In the genomic region with DNA sequence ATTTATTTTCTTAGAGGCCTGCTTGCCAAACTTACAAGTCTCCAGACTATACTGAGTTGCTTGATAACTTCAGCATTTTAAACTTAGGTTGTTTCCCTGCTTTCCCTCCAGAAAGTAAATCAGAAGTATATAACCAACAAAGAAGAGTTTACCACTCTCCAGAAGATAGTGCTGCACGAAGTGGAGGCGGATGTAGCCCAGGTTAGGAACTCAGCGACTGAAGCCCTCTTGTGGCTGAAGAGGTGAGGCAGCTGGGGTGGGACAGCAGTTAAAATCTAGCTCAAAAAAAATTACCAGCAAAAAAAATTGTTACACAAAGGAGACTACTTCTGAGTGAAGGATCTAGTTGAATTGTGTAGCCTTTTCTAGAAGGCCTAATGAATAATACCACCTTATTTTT, we compare ENCODE assay signal across 8 cellular contexts. TPM values are rescaled to one million over a fixed set of nuclear protein-coding genes. Genes with fewer than 3 reads are reported as not detected.
DNase-seq lines count a peak whose midpoint lies in the region; ATAC-seq and TF ChIP-seq lines count a peak whose summit lies in the region.
"Not testable (repeated sequence)": the region's sequence is repeated elsewhere in the genome, so short reads cannot be mapped to it uniquely, and the experiment has no call there.

No MANE protein-coding gene starts in this region.

- TF ChIP-seq CTCF in GM13977 (IDR thresholded peaks at IDR 0.05; ENCODE audit: extremely low read depth, insufficient read depth, missing control alignments): peak; percentile 56
- TF ChIP-seq CTCF in VCaP (conservative IDR thresholded peaks at IDR 0.05): peak; percentile 84
- TF ChIP-seq CTCF in astrocyte of the spinal cord (IDR thresholded peaks at IDR 0.05; ENCODE audit: low read depth, low read length): peak; percentile 60
- peak; percentile 20 to 65 (median 53) for TF ChIP-seq CTCF in heart right ventricle (IDR thresholded peaks at IDR 0.05)

- H3K4me1 ChIP-seq in heart right ventricle: not testable (repeated sequence)

- H3K27me3 ChIP-seq in heart right ventricle: not testable (repeated sequence)

- in situ Hi-C loops in GM13977 (cut with MboI; ENCODE audit: low pct_unique_long_range_greater_than_20kb, low sequenced_read_pairs, unreplicated experiment): loop anchor here (10.0 to 25.0 kb wide), 2 partner anchors 177 to 299 kb away; no protein-coding TSS in a partner anchor
- in situ Hi-C loops in astrocyte of the spinal cord (cut with HindIII; ENCODE audit: low sequenced_read_pairs): not testable (repeated sequence)

- WGBS in heart right ventricle, 2 donors: 24 to 28% methylated on average over 3 of the region's 3 CpGs

- not testable (repeated sequence) for H3K9me3 ChIP-seq in heart right ventricle

- peak; percentile 18 for DNase-seq in A172 (ENCODE audit: low spot score)
- peak; percentile 18 for DNase-seq in GM13977 (ENCODE audit: low spot score)
- peak; percentile 61 for DNase-seq in NCI-H2171 treated with DMSO at 0.1 percent for 48 hours (lab: John Stamatoyannopoulos, UW)
- DNase-seq in astrocyte of the spinal cord (ENCODE audit: low read depth, low spot score): peak; percentile 23
- not testable (repeated sequence) for DNase-seq in heart right ventricle
- DNase-seq in posterior cingulate gyrus: peak in 6 of 10 donors; percentile 14 to 79 (median 28)

- peaks cover 0 to 70% (median 7%) of the 10 kb centered on the region in 9 donors for H3K36me3 ChIP-seq in heart right ventricle

- not testable (repeated sequence) for H3K27ac ChIP-seq in VCaP, heart right ventricle

- intact Hi-C loops in heart right ventricle (cut with DNase I): loop anchor here in 6 of 10 donors (10.0 kb wide), 3 partner anchors 117 to 317 kb away; no protein-coding TSS in a partner anchor
- intact Hi-C loops in posterior cingulate gyrus (cut with DNase I): loop anchor here (2.0 kb wide), 1 partner anchor 313 kb away; no protein-coding TSS in a partner anchor

- peak; percentile 53 for ATAC-seq in HG02870 (IDR thresholded peaks at IDR 0.05; ENCODE audit: unreplicated experiment)
- ATAC-seq in heart right ventricle: peak in 7 of 8 donors; percentile 64 to 86 (median 78)

- H3K4me3 ChIP-seq in astrocyte of the spinal cord (ENCODE audit: low read depth, low read length); heart right ventricle: not testable (repeated sequence)

RNA-seq across cellular contexts. Expression of a gene that starts 33.6 kb away (rescaled TPM):
- 27.1 and 29.5 TPM in 2 replicates for total RNA-seq in A172 (2014; rRNA removed; shearing (Covaris generic))
- total RNA-seq in heart right ventricle: 1 to 10 TPM; 2.4 to 6.0 (median 4.4) TPM
- 1 to 10 TPM; 1.8 TPM for polyA plus RNA-seq in heart right ventricle

RNA-seq across cellular contexts. Expression of a gene that starts 35.3 kb away (rescaled TPM):
- total RNA-seq in A172 (2014; rRNA removed; shearing (Covaris generic)): 13.4 and 17.2 TPM in 2 replicates
- 10 to 100 TPM in 9 of 10 donors, 1 to 10 TPM in 1; 8.3 to 16.0 (median 13.5) TPM for total RNA-seq in heart right ventricle
- 1 to 10 TPM; 3.0 to 6.1 TPM for polyA plus RNA-seq in heart right ventricle
